In the genomic region with DNA sequence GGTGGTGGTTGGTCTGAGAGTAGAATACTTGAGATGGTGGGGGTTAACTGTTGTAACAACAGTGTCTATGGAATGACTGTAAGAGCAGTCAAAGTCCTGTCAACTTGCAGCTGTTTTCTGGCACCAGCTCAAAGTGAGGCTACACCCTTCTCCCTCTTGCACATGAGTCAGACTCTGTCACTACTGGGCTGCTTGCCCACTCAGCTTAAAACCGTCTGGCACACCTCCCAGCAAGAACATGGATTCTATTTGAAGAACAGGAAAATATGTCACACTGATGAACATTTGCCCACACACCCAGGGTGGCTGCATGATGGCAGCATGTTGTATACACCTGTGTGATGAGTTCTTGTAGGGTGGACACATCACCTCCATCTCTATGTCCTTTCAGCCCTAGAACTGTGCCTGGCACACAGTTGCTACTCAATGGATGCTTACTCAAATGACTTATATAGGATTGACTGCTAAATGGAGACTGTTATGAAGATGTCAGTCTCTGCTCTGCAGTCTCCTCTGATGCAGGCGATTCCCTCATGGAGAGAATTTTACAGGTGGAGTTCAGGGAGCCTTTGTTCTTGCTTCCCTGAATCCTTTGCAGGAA, we compare ENCODE assay signal across 8 cellular contexts. TPM values are rescaled to one million over a fixed set of nuclear protein-coding genes. Genes with fewer than 3 reads are reported as not detected.
DNase-seq lines count a peak whose midpoint lies in the region; ATAC-seq and TF ChIP-seq lines count a peak whose summit lies in the region.

No MANE protein-coding gene starts in this region.

- H3K27ac ChIP-seq in lower lobe of right lung, result peak overlapping the region; percentile 36

- peaks cover 14% of the 10 kb centered on the region for H3K4me1 ChIP-seq in lower lobe of right lung

- no peaks in the 10 kb centered on the region for H3K9me3 ChIP-seq in lower lobe of right lung

- H3K27me3 ChIP-seq in lower lobe of right lung (ENCODE audit: low read depth), result no peaks in the 10 kb centered on the region

- TF ChIP-seq CTCF in cardiac fibroblast (IDR thresholded peaks at IDR 0.05; ENCODE audit: low read depth, low read length) (no peak), lower lobe of right lung (IDR thresholded peaks at IDR 0.05) (no peak)

- H3K36me3 ChIP-seq in lower lobe of right lung, result no peaks in the 10 kb centered on the region

- no peak overlapping the region for H3K4me3 ChIP-seq in cardiac fibroblast (replicated peaks in 1 of 2; ENCODE audit: low read depth in 2 of 2, low read length in 2 of 2)
- no peak overlapping the region for H3K4me3 ChIP-seq in lower lobe of right lung

- intact Hi-C loops in lower lobe of right lung (cut with DNase I), result no loop called here

- DNase-seq in GM03348 (ENCODE audit: low spot score) (peak; percentile 92), NCI-H2029 (lab: John Stamatoyannopoulos, UW) (peak; percentile 87), cardiac fibroblast (ENCODE audit: low read depth in 2 of 2) (peak; percentile 99 to 100), lower lobe of right lung (peak; percentile 80), OCI-M2 (lab: John Stamatoyannopoulos, UW; ENCODE audit: unreplicated experiment) (no peak), T-helper 1 cell (no peak)

- ATAC-seq in lower lobe of right lung (peak; percentile 86 to 89), GM21825 (IDR thresholded peaks at IDR 0.05; ENCODE audit: unreplicated experiment) (no peak), HG03196 (IDR thresholded peaks at IDR 0.05; ENCODE audit: unreplicated experiment) (no peak)

RNA-seq across cellular contexts. Expression of a gene that starts 19.3 kb away (rescaled TPM):
- 1.1 TPM for total RNA-seq in lower lobe of right lung

RNA-seq across cellular contexts. Expression of a gene that starts 24.1 kb away (rescaled TPM):
- not detected for total RNA-seq in lower lobe of right lung

RNA-seq across cellular contexts. Expression of a gene that starts 46.0 kb away (rescaled TPM):
- 994 TPM for total RNA-seq in lower lobe of right lung

RNA-seq across cellular contexts. Expression of a gene that starts 49.4 kb away (rescaled TPM):
- total RNA-seq in lower lobe of right lung, result not detected

Comparison
In these comparisons a context has a peak if more than half of its experiments do, and no peak if none do; other contexts are left out.
1. DNase-seq: peak in GM03348 (single experiment), NCI-H2029 (single experiment), cardiac fibroblast (2 of 2) and lower lobe of right lung (single experiment); none in OCI-M2 (single experiment) and T-helper 1 cell (0 of 5).
2. ATAC-seq: peak in lower lobe of right lung (2 of 2); none in GM21825 (single experiment) and HG03196 (single experiment).